20 cellular contexts compared by ENCODE assay signal in genomic region chr2:159125858-159126257, GRCh38.
DNase-seq lines count a peak whose midpoint lies in the region; FAIRE-seq and TF ChIP-seq lines count a peak whose summit lies in the region.
"Had no signal": no experiment of that assay in that cellular context is flagged by ENCODE, and none has a peak within 500 bp of the region (broad histone marks: within the 10 kb centered on the region; RNA-seq: fewer than 3 reads in every experiment).

No MANE protein-coding gene starts in this region.

- FAIRE-seq in endothelial cell of umbilical vein (lab: Jason Lieb, UNC) = no peak
- FAIRE-seq: colon, frontal cortex, small intestine had no signal

- H3K27ac ChIP-seq in endothelial cell of umbilical vein (ENCODE audit: insufficient read depth, low read depth, low read length) (peak overlapping the region; percentile 84), skin epidermis (peak overlapping the region in 17 of 21 experiments; percentile 11 to 89 (median 81))
- H3K27ac ChIP-seq: 22Rv1 had no signal

- H3K36me3 ChIP-seq in endothelial cell of umbilical vein (ENCODE audit: control insufficient read depth in 2 of 2, extremely low read depth in 1 of 2, insufficient read depth in 2 of 2, low read length in 2 of 2) = peaks cover 0 to 3% of the 10 kb centered on the region in 2 experiments
- H3K36me3 ChIP-seq: HAP-1 had no signal

- POLR2A ChIA-PET in endothelial cell of umbilical vein (lab: Charles Lee) = interaction anchor here (1.2 kb wide), 1 partner anchor 9 kb away, joined by 4 read pairs; no protein-coding TSS in a partner anchor

- H3K4me2 ChIP-seq in endothelial cell of umbilical vein (ENCODE audit: insufficient read depth, low read length) = no peak overlapping the region

- H3K4me3 Mint-ChIP-seq in activated CD4-positive, alpha-beta T cell treated with anti-CD3 and anti-CD28 coated beads, Interleukin-2, amount 10 ng/mL, durations not matched to agents 24 days and 14 days = no peak overlapping the region
- H3K4me3 Mint-ChIP-seq: B cell had no signal

- H3K36me3 Mint-ChIP-seq in activated CD4-positive, alpha-beta T cell treated with anti-CD3 and anti-CD28 coated beads, Interleukin-2, amount 10 ng/mL, durations not matched to agents 24 days and 14 days (ENCODE audit: low read depth) = no peaks in the 10 kb centered on the region

- H3K27me3 Mint-ChIP-seq in activated CD4-positive, alpha-beta T cell treated with anti-CD3 and anti-CD28 coated beads, Interleukin-2, amount 10 ng/mL, durations not matched to agents 24 days and 14 days = no peaks in the 10 kb centered on the region

- H2AFZ ChIP-seq in endothelial cell of umbilical vein (ENCODE audit: low read depth, low read length) = no peak overlapping the region

- DNase-seq in NOMO-1 treated with DMSO at 0.1 percent for 48 hours (lab: John Stamatoyannopoulos, UW; ENCODE audit: unreplicated experiment) (peak; percentile 53), NOMO-1 treated with dmso at 0.1 percent for 144 hours (lab: John Stamatoyannopoulos, UW; ENCODE audit: unreplicated experiment) (no peak), NB4 (ENCODE audit: low read depth) (peak; percentile 18), endothelial cell of umbilical vein (ENCODE audit: low read depth, low spot score) (no peak), NCI-H748 (lab: John Stamatoyannopoulos, UW; ENCODE audit: unreplicated experiment) (no peak)
- no peak for DNase-seq in effector CD8-positive, alpha-beta T cell (lab: John Stamatoyannopoulos, UW)
- no peak for DNase-seq in activated CD4-positive, alpha-beta T cell treated with anti-CD3 and anti-CD28 coated beads, Interleukin-2, amount 10 ng/mL, durations not matched to agents 24 days and 14 days
- DNase-seq: activated CD4-positive, alpha-beta T cell treated with anti-CD3 and anti-CD28 coated beads, Interleukin-2, amount 50 U/mL, for 4 hours; activated naive CD4-positive, alpha-beta T cell; KG1; NCI-H1417; NCI-H774; stimulated activated CD4-positive, alpha-beta T cell treated with anti-CD3 and anti-CD28 coated beads, Interleukin-4, amount 100 ng/mL, for 24 hours had no signal

- H3K4me1 Mint-ChIP-seq in activated CD4-positive, alpha-beta T cell treated with anti-CD3 and anti-CD28 coated beads, Interleukin-2, amount 10 ng/mL, durations not matched to agents 24 days and 14 days = peaks cover 12% of the 10 kb centered on the region

- no peak overlapping the region for H3K27ac Mint-ChIP-seq in activated CD4-positive, alpha-beta T cell treated with anti-CD3 and anti-CD28 coated beads, Interleukin-2, amount 10 ng/mL, durations not matched to agents 24 days and 14 days
- H3K27ac Mint-ChIP-seq: B cell had no signal

- H3K4me1 ChIP-seq in endothelial cell of umbilical vein (ENCODE audit: control insufficient read depth, extremely low read depth, insufficient read depth, low read length) = peaks cover 48% of the 10 kb centered on the region
- H3K4me1 ChIP-seq: HAP-1 had no signal

- H4K20me1 ChIP-seq in endothelial cell of umbilical vein (replicated peaks; ENCODE audit: control insufficient read depth, extremely low read depth, insufficient read depth, low read length) = no peaks in the 10 kb centered on the region

- peaks cover 53% of the 10 kb centered on the region for H3K79me2 ChIP-seq in endothelial cell of umbilical vein (ENCODE audit: control insufficient read depth, insufficient read depth, low read length)

- dilution Hi-C loops in endothelial cell of umbilical vein (cut with MboI; ENCODE audit: extremely low pct_ligation_motif_present, low sequenced_read_pairs) = no loop called here

- no peaks in the 10 kb centered on the region for H3K9me1 ChIP-seq in endothelial cell of umbilical vein (replicated peaks; ENCODE audit: control insufficient read depth, extremely low read depth, insufficient read depth, low read length)

- H3K9ac ChIP-seq in endothelial cell of umbilical vein (replicated peaks; ENCODE audit: extremely low read depth, insufficient read depth, low read length) = no peak overlapping the region

- TF ChIP-seq POLR2A in NB4 (IDR thresholded peaks at IDR 0.05; ENCODE audit: extremely low read depth, insufficient read length) (no peak), endothelial cell of umbilical vein (IDR thresholded peaks at IDR 0.05; ENCODE audit: low read depth, low read length) (no peak)

- no peaks in the 10 kb centered on the region for H3K9me3 ChIP-seq in endothelial cell of umbilical vein (replicated peaks; ENCODE audit: control insufficient read depth, insufficient read depth, low read length)
- H3K9me3 ChIP-seq: HAP-1 had no signal

- no peak for TF ChIP-seq CTCF in NB4 (IDR thresholded peaks at IDR 0.05; ENCODE audit: low read depth, low read length)
- TF ChIP-seq CTCF in endothelial cell of umbilical vein (IDR thresholded peaks at IDR 0.05; ENCODE audit: extremely low read depth in 1 of 2, insufficient read depth in 1 of 2, low read depth in 1 of 2, low read length in 2 of 2) = no peak

- no peaks in the 10 kb centered on the region for H3K9me3 Mint-ChIP-seq in activated CD4-positive, alpha-beta T cell treated with anti-CD3 and anti-CD28 coated beads, Interleukin-2, amount 10 ng/mL, durations not matched to agents 24 days and 14 days

- no TSS peak for BruUV-seq in endothelial cell of umbilical vein (replicated peaks; lab: Mats Ljungman, UMichigan)

- no peak overlapping the region for H3K4me3 ChIP-seq in NB4 (ENCODE audit: low read depth, low read length)
- no peak overlapping the region for H3K4me3 ChIP-seq in endothelial cell of umbilical vein (replicated peaks in 1 of 3; ENCODE audit: insufficient read depth in 1 of 3, low read depth in 1 of 3, low read length in 3 of 3)
- no peak overlapping the region for H3K4me3 ChIP-seq in skin epidermis
- H3K4me3 ChIP-seq: HAP-1 had no signal

- intact Hi-C loops in endothelial cell of umbilical vein (cut with micrococcal nuclease) = loop anchor here (1.0 kb wide), 1 partner anchor 24 kb away; no protein-coding TSS in a partner anchor
- intact Hi-C loops in activated CD4-positive, alpha-beta T cell treated with anti-CD3 and anti-CD28 coated beads, Interleukin-2, amount 10 ng/mL, durations not matched to agents 24 days and 14 days (cut with micrococcal nuclease) = no loop called here

- CTCF ChIA-PET in endothelial cell of umbilical vein (lab: Charles Lee) = interaction anchor here (0.6 to 4.0 kb wide), 9 partner anchors 7 to 173 kb away, joined by 3 to 35 read pairs (median 7); no protein-coding TSS in a partner anchor

- no peaks in the 10 kb centered on the region for H3K27me3 ChIP-seq in endothelial cell of umbilical vein (ENCODE audit: control insufficient read depth in 2 of 2, insufficient read depth in 2 of 2, low read length in 2 of 2)

TF ChIP-seq in endothelial cell of umbilical vein, 7 proteins besides CTCF, POLR2A, EP300 and RAD21:
- TF ChIP-seq JUN (IDR thresholded peaks at IDR 0.05; ENCODE audit: borderline replicate concordance, insufficient read depth, insufficient read length, low read depth) (no peak), EZH2 (IDR thresholded peaks at IDR 0.05; ENCODE audit: borderline replicate concordance, low read depth, low read length, severe bottlenecking) (no peak), GATA2 (IDR thresholded peaks at IDR 0.05; ENCODE audit: insufficient read depth, insufficient read length, low read depth, low read length) (no peak), FOS (IDR thresholded peaks at IDR 0.05; ENCODE audit: borderline replicate concordance, insufficient read depth, low read length) (no peak)

Comparison
In these comparisons a context has a peak if more than half of its experiments do, and no peak if none do; other contexts are left out.
1. DNase-seq: peak in NOMO-1 treated with DMSO at 0.1 percent for 48 hours (single experiment) and NB4 (single experiment); none in NOMO-1 treated with dmso at 0.1 percent for 144 hours (single experiment), endothelial cell of umbilical vein (single experiment), effector CD8-positive, alpha-beta T cell (single experiment), NCI-H748 (single experiment) and activated CD4-positive, alpha-beta T cell treated with anti-CD3 and anti-CD28 coated beads, Interleukin-2, amount 10 ng/mL, durations not matched to agents 24 days and 14 days (single experiment).